23 cellular contexts compared by ENCODE assay signal in the genomic region with DNA sequence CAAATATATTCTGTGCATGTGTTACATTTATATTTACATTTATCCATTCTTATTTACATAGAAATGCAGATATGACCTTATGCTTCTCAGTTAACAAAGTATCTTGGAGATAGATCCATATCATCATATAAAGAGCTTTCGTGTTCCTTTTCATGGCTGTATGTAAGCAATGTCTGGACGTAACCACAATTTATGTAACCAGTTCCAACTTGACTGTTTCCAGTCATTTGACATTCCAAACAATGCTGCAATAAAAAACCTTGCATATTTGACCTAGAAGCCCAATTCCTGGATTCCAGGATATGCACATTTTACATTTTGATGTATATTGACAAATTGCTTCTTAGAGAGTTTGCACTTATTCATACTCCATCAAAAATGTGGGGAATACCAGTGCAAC.
"Had no signal": no experiment of that assay in that cellular context is flagged by ENCODE, and none has a peak within 500 bp of the region (broad histone marks: within the 10 kb centered on the region; RNA-seq: fewer than 3 reads in every experiment).

No MANE protein-coding gene starts in this region.

- H3K27me3 ChIP-seq: colonic mucosa, esophagus squamous epithelium, right atrium auricular region, stomach, thyroid gland had no signal

- H3K36me3 ChIP-seq: colonic mucosa, esophagus squamous epithelium, neural progenitor cell, prostate gland, right atrium auricular region, stomach, thyroid gland had no signal

- DNase-seq: colonic mucosa; effector CD8-positive, alpha-beta T cell; endodermal cell; erythroblast; esophagus squamous epithelium; hypothalamus; immature natural killer cell; islet precursor cell; left ventricle myocardium superior; mesendoderm; midbrain; naive thymus-derived CD4-positive, alpha-beta T cell; stimulated activated CD4-positive, alpha-beta T cell treated with anti-CD3 and anti-CD28 coated beads, Interleukin-2, amount 100 ng/mL, for 24 hours; stimulated activated CD4-positive, alpha-beta T cell treated with anti-CD3 and anti-CD28 coated beads, Interleukin-4, amount 100 ng/mL, for 24 hours; stimulated activated naive CD4-positive, alpha-beta T cell treated with Interleukin-2 at 50 U/mL for 16 hours; stomach; thyroid gland had no signal

- H3K4me1 ChIP-seq: colonic mucosa, neural progenitor cell, prostate gland, right atrium auricular region, stomach, thyroid gland had no signal

- H3K4me3 ChIP-seq: colonic mucosa, esophagus squamous epithelium, lung, neural progenitor cell, prostate gland, right atrium auricular region, stomach, thyroid gland had no signal

- H3K9ac ChIP-seq: neural progenitor cell had no signal

- ATAC-seq: left ventricle myocardium superior; naive thymus-derived CD4-positive, alpha-beta T cell; sciatic nerve; stimulated activated effector memory CD8-positive, alpha-beta T cell treated with anti-CD3 and anti-CD28 coated beads, Interleukin-12 subunit alpha, Interleukin-12 subunit beta, amount 100 ng/mL, for 72 hours had no signal

- H2AFZ ChIP-seq: neural progenitor cell had no signal

- H3K4me2 ChIP-seq: neural progenitor cell had no signal

- H3K27ac ChIP-seq: colonic mucosa, esophagus squamous epithelium, neural progenitor cell, prostate gland, right atrium auricular region, stomach, thyroid gland had no signal

- H3K9me3 ChIP-seq: colonic mucosa, esophagus squamous epithelium, prostate gland, right atrium auricular region, stomach, thyroid gland had no signal
